In genomic region chr6:40888456-40888990, GRCh38 we compare ENCODE assay signal across 15 cellular contexts.
DNase-seq lines count a peak whose midpoint lies in the region; ATAC-seq and TF ChIP-seq lines count a peak whose summit lies in the region.
"Had no signal": no experiment of that assay in that cellular context is flagged by ENCODE, and none has a peak within 500 bp of the region (broad histone marks: within the 10 kb centered on the region; RNA-seq: fewer than 3 reads in every experiment).

No MANE protein-coding gene starts in this region.

- no peaks in the 10 kb centered on the region for H3K36me3 ChIP-seq in BE2C

- H3K4me1 ChIP-seq in BE2C: peaks cover 51% of the 10 kb centered on the region
- H3K4me1 ChIP-seq: A549 had no signal

- H3K27ac Mint-ChIP-seq in nephron progenitor cell (peak overlapping the region; percentile 62), immature natural killer cell (no peak overlapping the region)
- H3K27ac Mint-ChIP-seq: CD14-positive monocyte; CD8-positive, alpha-beta T cell had no signal

- peak; percentile 54 for DNase-seq in BE2C
- DNase-seq in NCI-H82 (lab: John Stamatoyannopoulos, UW): peak; percentile 79
- DNase-seq in coronary artery (ENCODE audit: low spot score): peak; percentile 49
- peak; percentile 55 for DNase-seq in nephron progenitor cell
- no peak for DNase-seq in RKO (ENCODE audit: low spot score)
- DNase-seq in immature natural killer cell: no peak
- DNase-seq: CD8-positive, alpha-beta T cell; COR-L47; DMS53; GM23248 had no signal

- no peak overlapping the region for H3K4me3 ChIP-seq in BE2C (ENCODE audit: low read depth, low read length)
- H3K4me3 ChIP-seq in coronary artery: no peak overlapping the region
- H3K4me3 ChIP-seq: A549, GM23248 had no signal

- TF ChIP-seq CTCF in BE2C (IDR thresholded peaks at IDR 0.05; ENCODE audit: low read depth, low read length): no peak
- no peak for TF ChIP-seq CTCF in coronary artery (IDR thresholded peaks at IDR 0.05)
- no peak for TF ChIP-seq CTCF in nephron progenitor cell (IDR thresholded peaks at IDR 0.05)

- no peaks in the 10 kb centered on the region for H3K9me3 ChIP-seq in BE2C
- H3K9me3 ChIP-seq: A549 had no signal

- ATAC-seq in GM21825 (IDR thresholded peaks at IDR 0.05; ENCODE audit: unreplicated experiment): no peak
- ATAC-seq: A549; CD8-positive, alpha-beta T cell; HCT116 had no signal

- peaks cover 74% of the 10 kb centered on the region for H3K4me1 Mint-ChIP-seq in nephron progenitor cell
- H3K4me1 Mint-ChIP-seq in immature natural killer cell: no peaks in the 10 kb centered on the region
- H3K4me1 Mint-ChIP-seq: CD14-positive monocyte had no signal

- peaks cover 52% of the 10 kb centered on the region for H3K27me3 Mint-ChIP-seq in nephron progenitor cell (ENCODE audit: low read depth, poor library complexity)
- H3K27me3 Mint-ChIP-seq in immature natural killer cell (ENCODE audit: low read depth in 3 of 3): peaks cover 2 to 9% (median 7%) of the 10 kb centered on the region in 3 donors

- H3K9me3 Mint-ChIP-seq in nephron progenitor cell: no peaks in the 10 kb centered on the region
- no peaks in the 10 kb centered on the region for H3K9me3 Mint-ChIP-seq in immature natural killer cell
- H3K9me3 Mint-ChIP-seq: CD8-positive, alpha-beta T cell had no signal

- no peaks in the 10 kb centered on the region for H3K27me3 ChIP-seq in BE2C

- H3K36me3 Mint-ChIP-seq in nephron progenitor cell (ENCODE audit: low read depth) (peaks cover 17% of the 10 kb centered on the region), immature natural killer cell (no peaks in the 10 kb centered on the region)
- H3K36me3 Mint-ChIP-seq: CD14-positive monocyte; CD8-positive, alpha-beta T cell had no signal

- H3K4me3 Mint-ChIP-seq in nephron progenitor cell (peak overlapping the region; percentile 16), immature natural killer cell (no peak overlapping the region)
- H3K4me3 Mint-ChIP-seq: CD14-positive monocyte; CD8-positive, alpha-beta T cell had no signal

- no peak overlapping the region for H3K27ac ChIP-seq in coronary artery
- H3K27ac ChIP-seq: A549, GM23248, HL-60 had no signal

Comparison
In these comparisons a context has a peak if more than half of its experiments do, and no peak if none do; other contexts are left out.
1. DNase-seq: peak in BE2C (single experiment), NCI-H82 (single experiment), coronary artery (single experiment) and nephron progenitor cell (single experiment); none in RKO (single experiment) and immature natural killer cell (0 of 3).